ENCODE assay signal across 20 cellular contexts in genomic region chrX:97330150-97330549, GRCh38.
DNase-seq lines count a peak whose midpoint lies in the region; ATAC-seq and TF ChIP-seq lines count a peak whose summit lies in the region.
"Had no signal": no experiment of that assay in that cellular context is flagged by ENCODE, and none has a peak within 500 bp of the region (broad histone marks: within the 10 kb centered on the region; RNA-seq: fewer than 3 reads in every experiment).

No MANE protein-coding gene starts in this region.

- WGBS in heart right ventricle, 2 donors: 97 to 100% methylated on average over 1 of the region's 1 CpG

- no peaks in the 10 kb centered on the region for H4K20me1 ChIP-seq in SU-DHL-6 (ENCODE audit: low read depth, low read length)

- DNase-seq in heart right ventricle: no peak
- DNase-seq in AG20443 (ENCODE audit: low spot score): no peak
- DNase-seq: activated CD4-positive, alpha-beta T cell treated with anti-CD3 and anti-CD28 coated beads, Interleukin-2, amount 10 ng/mL, durations not matched to agents 7 days and 5 days; activated naive CD8-positive, alpha-beta T cell treated with anti-CD3 and anti-CD28 coated beads, Interleukin-2, amount 10 ng/mL, durations not matched to agents 7 days and 5 days; activated T-cell treated with anti-CD3 and anti-CD28 coated beads, Interleukin-2, amount 50 U/mL, for 24 hours; dorsolateral prefrontal cortex; GOT3; immature natural killer cell; natural killer cell; NCI-H1694 treated with DMSO at 0.1 percent for 48 hours; NCI-H446 treated with DMSO at 0.1 percent for 48 hours; spleen; T1000 had no signal

- H3K4me2 ChIP-seq in SU-DHL-6 (ENCODE audit: low read depth, low read length, poor library complexity, severe bottlenecking): peak overlapping the region; percentile 43

- H3K27me3 ChIP-seq in SU-DHL-6 (ENCODE audit: low read length): no peaks in the 10 kb centered on the region
- no peaks in the 10 kb centered on the region for H3K27me3 ChIP-seq in heart right ventricle
- H3K27me3 ChIP-seq: spleen had no signal

- peaks cover 15% of the 10 kb centered on the region for H3F3A ChIP-seq in SU-DHL-6 (ENCODE audit: insufficient read depth)

- no peaks in the 10 kb centered on the region for H3K9me2 ChIP-seq in SU-DHL-6 (replicated peaks; ENCODE audit: insufficient read depth, low read length)

- no peak overlapping the region for H2AFZ ChIP-seq in SU-DHL-6 (ENCODE audit: low read depth, low read length, severe bottlenecking)

- no peaks in the 10 kb centered on the region for H3K36me3 ChIP-seq in SU-DHL-6 (ENCODE audit: low read length)
- no peaks in the 10 kb centered on the region for H3K36me3 ChIP-seq in heart right ventricle
- H3K36me3 ChIP-seq: breast epithelium, spleen had no signal

- ATAC-seq in GM18511 (IDR thresholded peaks at IDR 0.05; ENCODE audit: unreplicated experiment) (peak; percentile 50), GM19467 (IDR thresholded peaks at IDR 0.05; ENCODE audit: unreplicated experiment) (peak; percentile 41), HG02884 (IDR thresholded peaks at IDR 0.05; ENCODE audit: unreplicated experiment) (peak; percentile 52), heart right ventricle (no peak), GM21528 (IDR thresholded peaks at IDR 0.05; ENCODE audit: low FRiP score, unreplicated experiment) (no peak)
- ATAC-seq: natural killer cell had no signal

- no peak overlapping the region for H3K9ac ChIP-seq in SU-DHL-6 (ENCODE audit: low read length)

- intact Hi-C loops in heart right ventricle (cut with DNase I): no loop called here

- TF ChIP-seq CTCF in SU-DHL-6 (IDR thresholded peaks at IDR 0.05; ENCODE audit: insufficient read depth, low read length, poor library complexity, severe bottlenecking) (no peak), heart right ventricle (IDR thresholded peaks at IDR 0.05) (no peak)

- H3K27ac ChIP-seq in SU-DHL-6 (ENCODE audit: low read depth, low read length): peak overlapping the region; percentile 69
- no peak overlapping the region for H3K27ac ChIP-seq in heart right ventricle
- H3K27ac ChIP-seq: breast epithelium, dorsolateral prefrontal cortex, spleen had no signal

- H3K4me3 ChIP-seq in SU-DHL-6 (ENCODE audit: insufficient read depth, low read length, poor library complexity, severe bottlenecking) (no peak overlapping the region), heart right ventricle (no peak overlapping the region)
- H3K4me3 ChIP-seq: breast epithelium, dorsolateral prefrontal cortex, lung, spleen had no signal

- no peaks in the 10 kb centered on the region for H3K79me2 ChIP-seq in SU-DHL-6 (ENCODE audit: insufficient read depth, low read length)

- no peaks in the 10 kb centered on the region for H3K9me3 ChIP-seq in SU-DHL-6 (ENCODE audit: insufficient read depth, low read length)
- no peaks in the 10 kb centered on the region for H3K9me3 ChIP-seq in heart right ventricle
- H3K9me3 ChIP-seq: breast epithelium, spleen had no signal

- no peaks in the 10 kb centered on the region for H3K4me1 ChIP-seq in heart right ventricle
- H3K4me1 ChIP-seq: breast epithelium, spleen had no signal

Comparison
In these comparisons a context has a peak if more than half of its experiments do, and no peak if none do; other contexts are left out.
1. ATAC-seq: peak in GM18511 (single experiment), GM19467 (single experiment) and HG02884 (single experiment); none in heart right ventricle (0 of 8) and GM21528 (single experiment).